ENCODE assay signal across 21 cellular contexts in genomic region chr1:228391411-228392020, GRCh38. TPM values are rescaled to one million over a fixed set of nuclear protein-coding genes. Genes with fewer than 3 reads are reported as not detected.
DNase-seq lines count a peak whose midpoint lies in the region; ATAC-seq, FAIRE-seq and TF ChIP-seq lines count a peak whose summit lies in the region.
"Had no signal": no experiment of that assay in that cellular context is flagged by ENCODE, and none has a peak within 500 bp of the region (broad histone marks: within the 10 kb centered on the region; RNA-seq: fewer than 3 reads in every experiment).

No MANE protein-coding gene starts in this region.

- ATAC-seq in left ventricle myocardium superior (no peak), left cardiac atrium (no peak)
- ATAC-seq in naive thymus-derived CD4-positive, alpha-beta T cell: peak; percentile 21

- TF ChIP-seq CTCF in astrocyte (IDR thresholded peaks at IDR 0.05; ENCODE audit: insufficient read depth, low read depth, low read length): no peak
- TF ChIP-seq CTCF in thyroid gland (IDR thresholded peaks at IDR 0.05): no peak

- H3K4me3 ChIP-seq in astrocyte (ENCODE audit: insufficient read depth, low read depth, low read length) (no peak overlapping the region), thyroid gland (replicated peaks in 1 of 3) (no peak overlapping the region)
- H3K4me3 ChIP-seq in naive thymus-derived CD4-positive, alpha-beta T cell (ENCODE audit: low read length): no peak overlapping the region
- no peak overlapping the region for H3K4me3 ChIP-seq in effector memory CD4-positive, alpha-beta T cell (ENCODE audit: insufficient read depth, low read depth, low read length, poor library complexity, severe bottlenecking)
- H3K4me3 ChIP-seq: heart left ventricle had no signal

- no peaks in the 10 kb centered on the region for H3K79me2 ChIP-seq in astrocyte (ENCODE audit: insufficient read depth, low read length)

- intact Hi-C loops in left ventricle myocardium superior (cut with micrococcal nuclease): no loop called here
- intact Hi-C loops in left cardiac atrium (cut with DNase I): loop anchor here in 1 of 2 donors (10.0 kb wide), 1 partner anchor 257 kb away; no protein-coding TSS in a partner anchor
- intact Hi-C loops in naive thymus-derived CD4-positive, alpha-beta T cell (cut with micrococcal nuclease): no loop called here
- intact Hi-C loops in thyroid gland (cut with DNase I): no loop called here

- H3K27me3 ChIP-seq in astrocyte (ENCODE audit: insufficient read depth, low read length) (no peaks in the 10 kb centered on the region), thyroid gland (no peaks in the 10 kb centered on the region)
- H3K27me3 ChIP-seq in naive thymus-derived CD4-positive, alpha-beta T cell (ENCODE audit: control insufficient read depth in 2 of 2, insufficient read depth in 2 of 2, low read length in 2 of 2): no peaks in the 10 kb centered on the region
- no peaks in the 10 kb centered on the region for H3K27me3 ChIP-seq in effector memory CD4-positive, alpha-beta T cell (replicated peaks; ENCODE audit: control insufficient read depth, insufficient read depth, low read length, poor library complexity, severe bottlenecking)
- H3K27me3 ChIP-seq: heart left ventricle had no signal

- H3K27me3 Mint-ChIP-seq in astrocyte (ENCODE audit: low read depth, unreplicated experiment): peaks cover 4% of the 10 kb centered on the region
- H3K27me3 Mint-ChIP-seq in naive thymus-derived CD4-positive, alpha-beta T cell: peaks cover 0 to 2% (median 0%) of the 10 kb centered on the region in 5 donors
- H3K27me3 Mint-ChIP-seq: activated B cell treated with CpG ODN at 0.5 μM for 24 hours; activated naive CD8-positive, alpha-beta T cell; CD4-positive, alpha-beta T cell had no signal

- H3K9me3 ChIP-seq in astrocyte (ENCODE audit: insufficient read depth, low read depth, low read length) (no peaks in the 10 kb centered on the region), thyroid gland (no peaks in the 10 kb centered on the region)
- no peaks in the 10 kb centered on the region for H3K9me3 ChIP-seq in naive thymus-derived CD4-positive, alpha-beta T cell (ENCODE audit: control insufficient read depth in 2 of 3, low read length in 3 of 3)
- H3K9me3 ChIP-seq in effector memory CD4-positive, alpha-beta T cell (ENCODE audit: control insufficient read depth, low read length): no peaks in the 10 kb centered on the region
- H3K9me3 ChIP-seq: heart left ventricle had no signal

- no peak overlapping the region for H3K27ac Mint-ChIP-seq in astrocyte (ENCODE audit: unreplicated experiment)
- H3K27ac Mint-ChIP-seq in naive thymus-derived CD4-positive, alpha-beta T cell: peak overlapping the region in 2 of 9 donors; percentile 3 to 16
- H3K27ac Mint-ChIP-seq: activated B cell treated with CpG ODN at 0.5 μM for 24 hours; activated naive CD8-positive, alpha-beta T cell; brain; CD4-positive, alpha-beta T cell had no signal

- H3K27ac ChIP-seq in astrocyte (ENCODE audit: low read depth, low read length) (no peak overlapping the region), thyroid gland (no peak overlapping the region)
- H3K27ac ChIP-seq in naive thymus-derived CD4-positive, alpha-beta T cell (ENCODE audit: low read depth, low read length): no peak overlapping the region
- no peak overlapping the region for H3K27ac ChIP-seq in effector memory CD4-positive, alpha-beta T cell (ENCODE audit: insufficient read depth, low read length, poor library complexity, severe bottlenecking)
- H3K27ac ChIP-seq: heart left ventricle had no signal

- H3K4me1 ChIP-seq in astrocyte (ENCODE audit: insufficient read depth, low read length): peaks cover 28% of the 10 kb centered on the region
- H3K4me1 ChIP-seq in naive thymus-derived CD4-positive, alpha-beta T cell (ENCODE audit: control insufficient read depth in 2 of 2, insufficient read depth in 2 of 2, low read length in 2 of 2): no peaks in the 10 kb centered on the region
- H3K4me1 ChIP-seq in thyroid gland: peaks cover 0 to 3% of the 10 kb centered on the region in 2 donors
- no peaks in the 10 kb centered on the region for H3K4me1 ChIP-seq in effector memory CD4-positive, alpha-beta T cell (ENCODE audit: control insufficient read depth, insufficient read depth, low read length, poor library complexity, severe bottlenecking)

- CTCF ChIA-PET in naive thymus-derived CD4-positive, alpha-beta T cell (lab: Charles Lee): interaction anchor here (0.7 kb wide), 1 partner anchor 29 kb away, joined by 4 read pairs; no protein-coding TSS in a partner anchor

- H2AFZ ChIP-seq in astrocyte (ENCODE audit: low read depth, low read length): no peak overlapping the region

- no peak overlapping the region for H3K9ac ChIP-seq in astrocyte (ENCODE audit: low read length)

- POLR2A ChIA-PET in naive thymus-derived CD4-positive, alpha-beta T cell (lab: Charles Lee): interaction anchor here (0.5 kb wide), 1 partner anchor 36 kb away, joined by 4 read pairs; no protein-coding TSS in a partner anchor

- H3K9me3 Mint-ChIP-seq in astrocyte (ENCODE audit: unreplicated experiment): no peaks in the 10 kb centered on the region
- H3K9me3 Mint-ChIP-seq in naive thymus-derived CD4-positive, alpha-beta T cell: peaks cover 0 to 1% (median 0%) of the 10 kb centered on the region in 11 donors
- H3K9me3 Mint-ChIP-seq: activated B cell treated with CpG ODN at 0.5 μM for 24 hours; activated T-cell treated with anti-CD3 and anti-CD28 coated beads, Interleukin-2, amount 50 U/mL, for 4 hours; brain; CD4-positive, alpha-beta T cell had no signal

- DNase-seq in left ventricle myocardium superior: peak; percentile 26
- DNase-seq in left cardiac atrium: no peak
- no peak for DNase-seq in astrocyte (ENCODE audit: low read depth)
- DNase-seq in naive thymus-derived CD4-positive, alpha-beta T cell: no peak
- no peak for DNase-seq in thyroid gland
- no peak for DNase-seq in effector memory CD4-positive, alpha-beta T cell
- DNase-seq in H54 (ENCODE audit: insufficient read length, low spot score): no peak
- DNase-seq: activated B cell treated with CpG ODN at 0.5 μM for 24 hours; activated CD4-positive, alpha-beta T cell treated with anti-CD3 and anti-CD28 coated beads, Interleukin-2, amount 50 U/mL, for 48 hours; activated T-cell treated with anti-CD3 and anti-CD28 coated beads, Interleukin-2, amount 50 U/mL, for 4 hours; CD4-positive, alpha-beta T cell; NCI-H1105 treated with DMSO at 0.1 percent for 48 hours; NCI-H2081 treated with DMSO at 0.1 percent for 48 hours; NCI-H446; nucleus accumbens; retina; stimulated activated CD8-positive, alpha-beta memory T cell treated with anti-CD3 and anti-CD28 coated beads, Interleukin-4, amount 100 ng/mL, for 48 hours; T1000 had no signal

- peaks cover 27% of the 10 kb centered on the region for H4K20me1 ChIP-seq in astrocyte (ENCODE audit: insufficient read depth, low read length)

- H3K4me3 Mint-ChIP-seq in astrocyte (ENCODE audit: unreplicated experiment): no peak overlapping the region
- no peak overlapping the region for H3K4me3 Mint-ChIP-seq in naive thymus-derived CD4-positive, alpha-beta T cell
- H3K4me3 Mint-ChIP-seq: activated B cell treated with CpG ODN at 0.5 μM for 24 hours; activated naive CD8-positive, alpha-beta T cell; activated T-cell treated with anti-CD3 and anti-CD28 coated beads, Interleukin-2, amount 50 U/mL, for 4 hours; brain; CD4-positive, alpha-beta T cell had no signal

- WGBS in thyroid gland, 2 donors: 90 to 96% methylated on average over 7 to 8 of the region's 11 CpGs

- H3K36me3 ChIP-seq in astrocyte (ENCODE audit: insufficient read depth, low read length) (peaks cover 3% of the 10 kb centered on the region), thyroid gland (peaks cover 17 to 19% of the 10 kb centered on the region in 2 donors)
- H3K36me3 ChIP-seq in naive thymus-derived CD4-positive, alpha-beta T cell (ENCODE audit: control insufficient read depth in 2 of 3, insufficient read depth in 3 of 3, low read length in 3 of 3): peaks cover 3 to 38% (median 4%) of the 10 kb centered on the region in 3 experiments
- H3K36me3 ChIP-seq in effector memory CD4-positive, alpha-beta T cell (ENCODE audit: control insufficient read depth, insufficient read depth, low read length): peaks cover 26% of the 10 kb centered on the region

- peaks cover 11% of the 10 kb centered on the region for H3K36me3 Mint-ChIP-seq in astrocyte (ENCODE audit: low read depth, unreplicated experiment)
- peaks cover 0 to 15% (median 0%) of the 10 kb centered on the region in 5 donors for H3K36me3 Mint-ChIP-seq in naive thymus-derived CD4-positive, alpha-beta T cell
- H3K36me3 Mint-ChIP-seq: activated naive CD8-positive, alpha-beta T cell had no signal

- peaks cover 6% of the 10 kb centered on the region for H3K4me1 Mint-ChIP-seq in astrocyte (ENCODE audit: low read depth, unreplicated experiment)
- H3K4me1 Mint-ChIP-seq in naive thymus-derived CD4-positive, alpha-beta T cell: peaks cover 0 to 5% (median 0%) of the 10 kb centered on the region in 7 donors
- H3K4me1 Mint-ChIP-seq: activated B cell treated with CpG ODN at 0.5 μM for 24 hours had no signal

- TF ChIP-seq POLR2A in thyroid gland (IDR thresholded peaks at IDR 0.05) (no peak), H54 (IDR thresholded peaks at IDR 0.05; ENCODE audit: low read depth, low read length) (no peak)

- H3K4me2 ChIP-seq in astrocyte (ENCODE audit: low read length): peak overlapping the region; percentile 74

- no peak for FAIRE-seq in astrocyte (lab: Jason Lieb, UNC)
- no peak for FAIRE-seq in H54 (lab: Jason Lieb, UNC)

RNA-seq across cellular contexts. Expression of gene TRIM11, which starts 15.1 kb away (rescaled TPM):
- 7.6 TPM for total RNA-seq in left ventricle myocardium superior
- 1 to 10 TPM; 9.0 to 9.5 TPM for total RNA-seq in left cardiac atrium
- 25.7 and 32.2 TPM in 2 replicates for total RNA-seq in astrocyte
- total RNA-seq in naive thymus-derived CD4-positive, alpha-beta T cell: 10 to 100 TPM; 36.0 to 64.9 (median 48.2) TPM
- polyA plus RNA-seq in naive thymus-derived CD4-positive, alpha-beta T cell: 10 to 100 TPM; 11.8 to 22.4 TPM
- 10 to 100 TPM; 19.3 to 35.9 (median 24.7) TPM for total RNA-seq in thyroid gland

RNA-seq across cellular contexts. Expression of gene TRIM17, which starts 25.1 kb away (rescaled TPM):
- total RNA-seq in left ventricle myocardium superior (0.50 TPM), left cardiac atrium (under 1 TPM; 0.42 to 0.88 TPM), astrocyte (0.82 and 1.5 TPM in 2 replicates), thyroid gland (1 to 10 TPM in 3 of 4 donors, not detected in 1; 1.3 to 2.8 (median 2.8) TPM)
- 1 to 10 TPM in 3 of 5 experiments, under 1 TPM in 2; 0.92 to 2.5 (median 1.8) TPM for total RNA-seq in naive thymus-derived CD4-positive, alpha-beta T cell
- polyA plus RNA-seq in naive thymus-derived CD4-positive, alpha-beta T cell: under 1 TPM; 0.18 to 0.44 TPM
- total RNA-seq: activated B cell treated with CpG ODN at 0.5 μM for 24 hours had no signal
